Comparison of ENCODE assay signal across 13 cellular contexts in genomic region chr6:44216677-44217331, GRCh38. TPM values are rescaled to one million over a fixed set of nuclear protein-coding genes. Genes with fewer than 3 reads are reported as not detected.
DNase-seq lines count a peak whose midpoint lies in the region; ATAC-seq and TF ChIP-seq lines count a peak whose summit lies in the region.
"Had no signal": no experiment of that assay in that cellular context is flagged by ENCODE, and none has a peak within 500 bp of the region (broad histone marks: within the 10 kb centered on the region; RNA-seq: fewer than 3 reads in every experiment).

Gene MYMX (plus strand): TSS chr6:44216926. CDS start chr6:44217472, 546 bp downstream.

- H4K20me1 ChIP-seq in GM23338 (replicated peaks; ENCODE audit: insufficient read depth), result no peaks in the 10 kb centered on the region

- peak; percentile 81 for DNase-seq in GM23338 (ENCODE audit: low spot score)
- DNase-seq in RPMI8226, result peak; percentile 20
- no peak for DNase-seq in skeletal muscle cell (ENCODE audit: low read depth)
- DNase-seq in HT-29 (ENCODE audit: low spot score), result no peak
- DNase-seq in NCI-H1436 treated with DMSO at 0.1 percent for 48 hours (lab: John Stamatoyannopoulos, UW), result no peak
- DNase-seq: activated CD8-positive, alpha-beta memory T cell treated with anti-CD3 and anti-CD28 coated beads, Interleukin-2, amount 10 ng/mL, durations not matched to agents 7 days and 5 days; MM.1S; stimulated activated CD4-positive, alpha-beta T cell treated with anti-CD3 and anti-CD28 coated beads, Interleukin-2, amount 100 ng/mL, for 24 hours had no signal

- H3K36me3 ChIP-seq in GM23338 (ENCODE audit: insufficient read depth) (no peaks in the 10 kb centered on the region), iPS-15b (ENCODE audit: control insufficient read depth, insufficient read depth, low read length) (no peaks in the 10 kb centered on the region)

- H3K27ac ChIP-seq in GM23338 (ENCODE audit: low read depth), result no peak within 1 kb of the TSS; the same call in 1 of the 2 replicates

- H3K4me2 ChIP-seq in GM23338, result peak within 1 kb of the TSS; percentile 89

- H3K9me2 ChIP-seq in GM23338 (ENCODE audit: insufficient read depth), result no peaks in the 10 kb centered on the region

- H3K4me3 ChIP-seq in GM23338 (peak within 1 kb of the TSS; percentile 61), iPS-15b (ENCODE audit: low read depth, low read length) (peak within 1 kb of the TSS; percentile 12), skeletal muscle cell (ENCODE audit: low read depth, low read length) (peak within 1 kb of the TSS; percentile 46)

- H3K4me1 Mint-ChIP-seq in GM23338, result peaks cover 41% of the 10 kb centered on the region

- peak within 1 kb of the TSS; percentile 82 for H3K4me3 Mint-ChIP-seq in GM23338
- H3K4me3 Mint-ChIP-seq: activated CD8-positive, alpha-beta memory T cell treated with anti-CD3 and anti-CD28 coated beads, Interleukin-2, amount 10 ng/mL, durations not matched to agents 7 days and 5 days had no signal

- peaks cover 31% of the 10 kb centered on the region for H3F3A ChIP-seq in GM23338 (replicated peaks; ENCODE audit: low read depth)

- peak within 1 kb of the TSS; percentile 76 for H3K27ac Mint-ChIP-seq in GM23338
- H3K27ac Mint-ChIP-seq: activated CD8-positive, alpha-beta memory T cell treated with anti-CD3 and anti-CD28 coated beads, Interleukin-2, amount 10 ng/mL, durations not matched to agents 7 days and 5 days had no signal

- no peak within 1 kb of the TSS for H3K9ac ChIP-seq in iPS-15b (ENCODE audit: low read depth, low read length)

- no peaks in the 10 kb centered on the region for H3K27me3 ChIP-seq in GM23338 (ENCODE audit: insufficient read depth)
- no peaks in the 10 kb centered on the region for H3K27me3 ChIP-seq in iPS-15b (ENCODE audit: control insufficient read depth, insufficient read depth, low read length)

- H3K9me3 Mint-ChIP-seq in GM23338, result no peaks in the 10 kb centered on the region

- peaks cover 3% of the 10 kb centered on the region; the same call in 1 of the 3 replicates for H3K36me3 Mint-ChIP-seq in GM23338 (ENCODE audit: low read depth)
- H3K36me3 Mint-ChIP-seq: activated CD8-positive, alpha-beta memory T cell treated with anti-CD3 and anti-CD28 coated beads, Interleukin-2, amount 10 ng/mL, durations not matched to agents 7 days and 5 days had no signal

- no peak for TF ChIP-seq CTCF in GM23338 (conservative IDR thresholded peaks at IDR 0.05; ENCODE audit: low read depth in 2 of 2)

- peaks cover 16% of the 10 kb centered on the region for H3K27me3 Mint-ChIP-seq in GM23338 (ENCODE audit: insufficient read depth, low read depth, poor library complexity)

- ATAC-seq in GM23338 (peak; percentile 55), GM19463 (IDR thresholded peaks at IDR 0.05; ENCODE audit: unreplicated experiment) (no peak), HG02642 (IDR thresholded peaks at IDR 0.05; ENCODE audit: poor library complexity, unreplicated experiment) (no peak)
- ATAC-seq: activated CD8-positive, alpha-beta memory T cell treated with anti-CD3 and anti-CD28 coated beads, Interleukin-2, amount 10 ng/mL, durations not matched to agents 7 days and 5 days; SK-N-SH treated with all-trans-retinoic acid at 6 μM for 48 hours had no signal

- H3K79me2 ChIP-seq in GM23338 (replicated peaks; ENCODE audit: insufficient read depth), result 0 out of 2 replicates have a peak, but pooled peaks cover 5% of the 10 kb centered on the region

- peak within 1 kb of the TSS; percentile 25; the same call in 1 of the 2 replicates for H2AFZ ChIP-seq in GM23338

- peaks cover 37% of the 10 kb centered on the region for H3K4me1 ChIP-seq in GM23338 (ENCODE audit: insufficient read depth)
- peaks cover 25% of the 10 kb centered on the region for H3K4me1 ChIP-seq in iPS-15b (ENCODE audit: control insufficient read depth, insufficient read depth, low read length)

- H3K9me3 ChIP-seq in iPS-15b (ENCODE audit: control insufficient read depth, insufficient read depth, low read length), result no peaks in the 10 kb centered on the region

TF ChIP-seq in GM23338, 12 proteins besides CTCF, POLR2A, EP300 and RAD21:
- TF ChIP-seq ETS1 (IDR thresholded peaks at IDR 0.05) (no peak), POLR2AphosphoS5 (IDR thresholded peaks at IDR 0.05; ENCODE audit: low read depth) (peak; percentile 73)

RNA-seq across cellular contexts. Expression of gene MYMX, which starts in this region (rescaled TPM):
- total RNA-seq in GM23338 (2014; rRNA removed; shearing (Covaris generic)), result 2.8 TPM in 2 replicates
- polyA plus RNA-seq in GM23338 (2016; fragmentation: Nextera tagmentation; extraction: Ambion mirVana), result 5.2 and 7.1 TPM in 2 replicates
- not detected in 2 replicates for total RNA-seq in HT-29 (2014; rRNA removed; shearing (Covaris generic))
- total RNA-seq: activated CD8-positive, alpha-beta memory T cell treated with anti-CD3 and anti-CD28 coated beads, Interleukin-2, amount 10 ng/mL, durations not matched to agents 7 days and 5 days; kidney epithelial cell had no signal

Comparison
In these comparisons a context has a peak if more than half of its experiments do, and no peak if none do; other contexts are left out.
1. DNase-seq: peak in GM23338 (single experiment) and RPMI8226 (single experiment); none in skeletal muscle cell (single experiment), HT-29 (single experiment) and NCI-H1436 treated with DMSO at 0.1 percent for 48 hours (single experiment).
2. Peak in every context shown above with its lines, with median percentiles within 50 percentile points of each other: H3K4me3 ChIP-seq.